Comparison of ENCODE assay signal across 9 cellular contexts in the genomic region with DNA sequence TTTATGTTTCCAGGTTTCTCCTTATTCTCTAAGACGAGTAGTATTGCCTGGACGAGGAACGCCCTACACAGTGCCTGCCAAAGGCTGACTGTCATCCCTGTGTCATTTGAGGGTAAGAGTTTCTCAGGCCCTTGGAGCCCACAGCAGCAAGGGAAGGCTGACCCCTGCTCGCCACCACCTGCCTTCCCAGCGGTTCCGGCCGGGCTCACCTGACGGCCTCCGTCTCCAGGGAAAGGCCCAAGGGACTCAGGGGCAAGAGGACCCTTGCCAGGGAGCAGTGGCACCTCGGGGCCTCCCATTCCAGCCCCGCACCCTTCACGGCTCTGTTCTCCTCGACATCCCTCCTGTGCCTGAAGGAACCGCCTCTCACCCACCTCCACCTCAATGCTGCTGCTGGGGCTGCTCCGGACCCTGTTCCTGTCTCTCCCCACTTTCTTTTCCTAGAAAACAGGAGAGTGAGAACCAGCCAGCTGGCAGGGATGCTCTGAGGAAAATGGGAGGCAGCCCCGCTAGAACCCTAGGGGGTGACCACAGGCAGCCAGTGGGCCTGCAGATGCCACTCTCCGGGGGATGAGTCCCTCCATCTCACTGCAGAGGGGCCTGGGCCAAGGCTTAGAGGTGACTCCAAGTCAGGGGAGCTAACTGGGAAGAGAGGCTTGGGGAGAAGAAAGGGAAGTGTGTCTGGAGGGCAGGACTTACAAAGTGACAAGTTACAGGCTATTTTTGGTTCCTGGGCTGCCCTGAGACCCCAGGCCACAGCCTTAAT. TPM values are rescaled to one million over a fixed set of nuclear protein-coding genes. Genes with fewer than 3 reads are reported as not detected.
DNase-seq lines count a peak whose midpoint lies in the region; ATAC-seq, FAIRE-seq and TF ChIP-seq lines count a peak whose summit lies in the region.
"Had no signal": no experiment of that assay in that cellular context is flagged by ENCODE, and none has a peak within 500 bp of the region (broad histone marks: within the 10 kb centered on the region; RNA-seq: fewer than 3 reads in every experiment).

No MANE protein-coding gene starts in this region.

- H3K36me3 Mint-ChIP-seq in Caco-2 (ENCODE audit: insufficient read depth, unreplicated experiment) = no peaks in the 10 kb centered on the region
- no peaks in the 10 kb centered on the region for H3K36me3 Mint-ChIP-seq in activated naive CD8-positive, alpha-beta T cell treated with anti-CD3 and anti-CD28 coated beads, Interleukin-2, amount 50 U/mL, for 24 hours (ENCODE audit: low read depth)
- H3K36me3 Mint-ChIP-seq in activated CD4-positive, alpha-beta memory T cell treated with anti-CD3 and anti-CD28 coated beads, Interleukin-2, amount 10 ng/mL, durations not matched to agents 7 days and 5 days (ENCODE audit: low read depth) = no peaks in the 10 kb centered on the region

- no peak overlapping the region for H3K27ac Mint-ChIP-seq in Caco-2 (ENCODE audit: unreplicated experiment)
- no peak overlapping the region for H3K27ac Mint-ChIP-seq in activated naive CD8-positive, alpha-beta T cell treated with anti-CD3 and anti-CD28 coated beads, Interleukin-2, amount 50 U/mL, for 24 hours
- no peak overlapping the region for H3K27ac Mint-ChIP-seq in activated CD4-positive, alpha-beta memory T cell treated with anti-CD3 and anti-CD28 coated beads, Interleukin-2, amount 10 ng/mL, durations not matched to agents 7 days and 5 days

- no TSS peak for BruUV-seq in Caco-2 (replicated peaks; lab: Mats Ljungman, UMichigan)

- CTCF ChIA-PET in Caco-2 (lab: Charles Lee) = interaction anchor here (0.8 kb wide), 1 partner anchor 82 kb away, joined by 3 read pairs; no protein-coding TSS in a partner anchor
- CTCF ChIA-PET in activated CD4-positive, alpha-beta memory T cell treated with anti-CD3 and anti-CD28 coated beads, Interleukin-2, amount 10 ng/mL, durations not matched to agents 7 days and 5 days (lab: Charles Lee) = no interaction called here

- H3K36me3 ChIP-seq in Caco-2 (ENCODE audit: control insufficient read depth, insufficient read depth, low read length) (no peaks in the 10 kb centered on the region), kidney (ENCODE audit: control insufficient read depth in 1 of 2, insufficient read depth in 2 of 2, low read length in 2 of 2) (no peaks in the 10 kb centered on the region), skeletal muscle satellite cell (ENCODE audit: insufficient read depth, low read length) (no peaks in the 10 kb centered on the region)

- no peaks in the 10 kb centered on the region for H3K4me1 Mint-ChIP-seq in Caco-2 (ENCODE audit: low read depth, unreplicated experiment)
- H3K4me1 Mint-ChIP-seq in activated naive CD8-positive, alpha-beta T cell treated with anti-CD3 and anti-CD28 coated beads, Interleukin-2, amount 50 U/mL, for 24 hours = peaks cover 10% of the 10 kb centered on the region
- peaks cover 9% of the 10 kb centered on the region for H3K4me1 Mint-ChIP-seq in activated CD4-positive, alpha-beta memory T cell treated with anti-CD3 and anti-CD28 coated beads, Interleukin-2, amount 10 ng/mL, durations not matched to agents 7 days and 5 days

- H3K4me3 ChIP-seq in Caco-2 (ENCODE audit: low read depth, low read length) (no peak overlapping the region), kidney (ENCODE audit: low read length in 2 of 2) (peak overlapping the region; percentile 55 to 58), skeletal muscle satellite cell (ENCODE audit: low read length) (peak overlapping the region; percentile 77)

- no peaks in the 10 kb centered on the region for H3K9me3 Mint-ChIP-seq in Caco-2 (ENCODE audit: unreplicated experiment)
- no peaks in the 10 kb centered on the region for H3K9me3 Mint-ChIP-seq in activated naive CD8-positive, alpha-beta T cell treated with anti-CD3 and anti-CD28 coated beads, Interleukin-2, amount 50 U/mL, for 24 hours
- H3K9me3 Mint-ChIP-seq in activated CD4-positive, alpha-beta memory T cell treated with anti-CD3 and anti-CD28 coated beads, Interleukin-2, amount 10 ng/mL, durations not matched to agents 7 days and 5 days = no peaks in the 10 kb centered on the region

- H3K4me1 ChIP-seq in Caco-2 (peaks cover 6% of the 10 kb centered on the region; the same call in 1 of the 2 replicates), kidney (ENCODE audit: control insufficient read depth in 1 of 2, insufficient read depth in 1 of 2, low read depth in 1 of 2, low read length in 2 of 2) (peaks cover 0 to 15% of the 10 kb centered on the region in 2 donors), skeletal muscle satellite cell (ENCODE audit: control insufficient read depth, insufficient read depth, low read length) (peaks cover 24% of the 10 kb centered on the region)

- H3K27me3 ChIP-seq in Caco-2 (replicated peaks; ENCODE audit: control insufficient read depth, insufficient read depth, low read length) (peaks cover 1% of the 10 kb centered on the region; the same call in 1 of the 2 replicates), skeletal muscle satellite cell (ENCODE audit: control insufficient read depth, insufficient read depth, low read length) (peaks cover 26% of the 10 kb centered on the region)

- FAIRE-seq in kidney (lab: Jason Lieb, UNC) = no peak

- peaks cover 8% of the 10 kb centered on the region for H3K27me3 Mint-ChIP-seq in Caco-2 (ENCODE audit: insufficient read depth, unreplicated experiment)
- peaks cover 51% of the 10 kb centered on the region for H3K27me3 Mint-ChIP-seq in activated naive CD8-positive, alpha-beta T cell treated with anti-CD3 and anti-CD28 coated beads, Interleukin-2, amount 50 U/mL, for 24 hours
- H3K27me3 Mint-ChIP-seq in activated CD4-positive, alpha-beta memory T cell treated with anti-CD3 and anti-CD28 coated beads, Interleukin-2, amount 10 ng/mL, durations not matched to agents 7 days and 5 days = peaks cover 72% of the 10 kb centered on the region

- H3K4me2 ChIP-seq in skeletal muscle satellite cell (ENCODE audit: low read length) = peak overlapping the region; percentile 92

- H3K9ac ChIP-seq in kidney (ENCODE audit: low read length in 2 of 2) (peak overlapping the region in 1 of 2 donors; percentile 34), skeletal muscle satellite cell (ENCODE audit: low read depth, low read length) (peak overlapping the region; percentile 74)

- peak overlapping the region in 1 of 2 donors; percentile 14 for H3K27ac ChIP-seq in kidney (ENCODE audit: low read depth in 2 of 2, low read length in 2 of 2)

- H3K9me3 ChIP-seq in Caco-2 = no peaks in the 10 kb centered on the region
- no peaks in the 10 kb centered on the region for H3K9me3 ChIP-seq in kidney (ENCODE audit: control insufficient read depth in 1 of 2, low read length in 2 of 2)
- H3K9me3 ChIP-seq in skeletal muscle satellite cell (replicated peaks; ENCODE audit: low read length) = no peaks in the 10 kb centered on the region

- ATAC-seq in activated naive CD8-positive, alpha-beta T cell treated with anti-CD3 and anti-CD28 coated beads, Interleukin-2, amount 50 U/mL, for 24 hours = no peak

- POLR2A ChIA-PET in Caco-2 (lab: Charles Lee) = interaction anchor here (0.9 to 2.0 kb wide), 2 partner anchors 27 to 29 kb away, joined by 3 to 11 read pairs; no protein-coding TSS in a partner anchor
- POLR2A ChIA-PET in activated CD4-positive, alpha-beta memory T cell treated with anti-CD3 and anti-CD28 coated beads, Interleukin-2, amount 10 ng/mL, durations not matched to agents 7 days and 5 days (lab: Charles Lee) = no interaction called here

- DNase-seq in Caco-2 (no peak), kidney (no peak), NCI-H748 treated with DMSO at 0.1 percent for 48 hours (lab: John Stamatoyannopoulos, UW) (no peak), NCI-H748 (lab: John Stamatoyannopoulos, UW; ENCODE audit: unreplicated experiment) (no peak), middle frontal gyrus (ENCODE audit: extremely low spot score, low spot score) (no peak)
- no peak for DNase-seq in activated naive CD8-positive, alpha-beta T cell treated with anti-CD3 and anti-CD28 coated beads, Interleukin-2, amount 50 U/mL, for 24 hours
- DNase-seq in activated CD4-positive, alpha-beta memory T cell treated with anti-CD3 and anti-CD28 coated beads, Interleukin-2, amount 10 ng/mL, durations not matched to agents 7 days and 5 days = no peak
- DNase-seq: cerebellar nuclear complex had no signal

- intact Hi-C loops in Caco-2 (cut with micrococcal nuclease; ENCODE audit: unreplicated experiment) = no loop called here
- intact Hi-C loops in kidney (cut with DNase I) = no loop called here

- H3K4me3 Mint-ChIP-seq in Caco-2 (ENCODE audit: unreplicated experiment) = peak overlapping the region; percentile 83
- peak overlapping the region; percentile 8 for H3K4me3 Mint-ChIP-seq in activated naive CD8-positive, alpha-beta T cell treated with anti-CD3 and anti-CD28 coated beads, Interleukin-2, amount 50 U/mL, for 24 hours
- no peak overlapping the region for H3K4me3 Mint-ChIP-seq in activated CD4-positive, alpha-beta memory T cell treated with anti-CD3 and anti-CD28 coated beads, Interleukin-2, amount 10 ng/mL, durations not matched to agents 7 days and 5 days

- TF ChIP-seq CTCF in Caco-2 (IDR thresholded peaks at IDR 0.05; ENCODE audit: insufficient read depth in 1 of 2, low read depth in 1 of 2, low read length in 1 of 2, severe bottlenecking in 1 of 2, unreplicated experiment in 1 of 2) (no peak), kidney (IDR thresholded peaks at IDR 0.05; ENCODE audit: borderline replicate concordance, extremely low read depth, insufficient read depth) (no peak)

RNA-seq across cellular contexts. Expression of gene LIMS2, which starts 1.8 kb away (rescaled TPM):
- 9.6 and 10.0 TPM in 2 replicates for total RNA-seq in Caco-2 (2022)
- 101 TPM for total RNA-seq in kidney
- 107 TPM for polyA plus RNA-seq in kidney (ENCODE audit: insufficient read depth, low read depth, low replicate concordance)
- under 0.01 and 1.7 TPM in 2 replicates for total RNA-seq in skeletal muscle satellite cell (2012; rRNA removed)
- total RNA-seq in activated CD4-positive, alpha-beta memory T cell treated with anti-CD3 and anti-CD28 coated beads, Interleukin-2, amount 10 ng/mL, durations not matched to agents 7 days and 5 days = 10 to 100 TPM; 15.0 to 15.5 TPM

RNA-seq across cellular contexts. Expression of gene GPR17, which starts 27.5 kb away (rescaled TPM):
- not detected in 2 replicates for total RNA-seq in Caco-2 (2022)
- 0.50 TPM for total RNA-seq in kidney
- 0.39 TPM for polyA plus RNA-seq in kidney (ENCODE audit: insufficient read depth, low read depth, low replicate concordance)
- total RNA-seq in skeletal muscle satellite cell (2012; rRNA removed) = not detected in 2 replicates
- total RNA-seq in activated CD4-positive, alpha-beta memory T cell treated with anti-CD3 and anti-CD28 coated beads, Interleukin-2, amount 10 ng/mL, durations not matched to agents 7 days and 5 days = not detected

RNA-seq across cellular contexts. Expression of gene SFT2D3, which starts 27.8 kb away (rescaled TPM):
- 12.0 and 12.2 TPM in 2 replicates for total RNA-seq in Caco-2 (2022)
- total RNA-seq in kidney = 9.3 TPM
- polyA plus RNA-seq in kidney (ENCODE audit: insufficient read depth, low read depth, low replicate concordance) = 5.1 TPM
- total RNA-seq in skeletal muscle satellite cell (2012; rRNA removed) = 2.3 and 3.3 TPM in 2 replicates
- total RNA-seq in activated CD4-positive, alpha-beta memory T cell treated with anti-CD3 and anti-CD28 coated beads, Interleukin-2, amount 10 ng/mL, durations not matched to agents 7 days and 5 days = 1 to 10 TPM; 5.2 to 5.8 TPM
